Comparison of ENCODE assay signal across 20 cellular contexts in genomic region chr6:76466286-76466685, GRCh38.
"Had no signal": no experiment of that assay in that cellular context is flagged by ENCODE, and none has a peak within 500 bp of the region (broad histone marks: within the 10 kb centered on the region; RNA-seq: fewer than 3 reads in every experiment).

No MANE protein-coding gene starts in this region.

- ATAC-seq: activated T-cell treated with anti-CD3 and anti-CD28 coated beads, Interleukin-2, amount 50 U/mL, for 4 hours; gastroesophageal sphincter; left cardiac atrium; pancreas; psoas muscle; stimulated activated naive CD8-positive, alpha-beta T cell treated with anti-CD3 and anti-CD28 coated beads, Interleukin-15, Interleukin-2, amounts not matched to agents 100 U/mL and 50 U/mL, for 24 hours; WTC11 had no signal

- DNase-seq: activated CD4-positive, alpha-beta T cell treated with anti-CD3 and anti-CD28 coated beads, Interleukin-2, amount 50 U/mL, for 4 hours; activated CD8-positive, alpha-beta memory T cell treated with anti-CD3 and anti-CD28 coated beads for 24 hours; activated CD8-positive, alpha-beta memory T cell treated with anti-CD3 and anti-CD28 coated beads, Interleukin-2, amount 50 U/mL, for 4 hours; activated naive CD4-positive, alpha-beta T cell; activated T-cell treated with anti-CD3 and anti-CD28 coated beads, Interleukin-2, amount 50 U/mL, for 4 hours; colonic mucosa; endodermal cell; esophagus squamous epithelium; head of caudate nucleus; islet precursor cell; left cardiac atrium; pancreas; psoas muscle; spleen; stimulated activated CD4-positive, alpha-beta T cell treated with anti-CD3 and anti-CD28 coated beads, Interleukin-4, amount 100 ng/mL, for 24 hours; stimulated activated naive CD8-positive, alpha-beta T cell treated with anti-CD3 and anti-CD28 coated beads, Interleukin-15, Interleukin-2, amounts not matched to agents 100 U/mL and 50 U/mL, for 24 hours; T1000; upper lobe of left lung had no signal
